ENCODE assay signal across 15 cellular contexts in the genomic region with DNA sequence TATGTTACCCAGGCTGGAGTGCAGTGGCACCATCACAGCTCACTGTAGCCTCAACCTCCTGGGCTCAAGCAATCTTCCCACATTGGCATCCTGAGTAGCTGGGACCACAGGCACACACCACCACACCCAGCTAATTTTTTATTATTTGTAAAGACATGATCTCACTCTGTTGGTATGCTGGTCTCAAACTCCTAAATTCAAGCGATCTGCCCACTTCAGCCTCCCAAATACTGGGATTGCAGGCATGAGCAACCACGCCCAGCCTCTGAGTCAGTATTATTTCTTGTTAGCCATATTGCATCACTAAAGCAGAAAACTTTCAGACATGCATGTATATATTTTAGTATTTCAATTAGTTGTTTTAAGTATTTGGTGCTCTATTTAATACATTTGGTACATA.
DNase-seq lines count a peak whose midpoint lies in the region; ATAC-seq and TF ChIP-seq lines count a peak whose summit lies in the region.
"Had no signal": no experiment of that assay in that cellular context is flagged by ENCODE, and none has a peak within 500 bp of the region (broad histone marks: within the 10 kb centered on the region; RNA-seq: fewer than 3 reads in every experiment).

No MANE protein-coding gene starts in this region.

- no peaks in the 10 kb centered on the region for H3K9me3 ChIP-seq in Caco-2

- no peak overlapping the region for H3K27ac Mint-ChIP-seq in Caco-2 (ENCODE audit: unreplicated experiment)
- H3K27ac Mint-ChIP-seq: natural killer cell had no signal

- H3K36me3 ChIP-seq in BJ (ENCODE audit: control insufficient read depth, insufficient read depth, low read length) (no peaks in the 10 kb centered on the region), Caco-2 (ENCODE audit: control insufficient read depth, insufficient read depth, low read length) (no peaks in the 10 kb centered on the region)

- TF ChIP-seq CTCF in BJ (IDR thresholded peaks at IDR 0.05; ENCODE audit: insufficient read depth, low read depth, low read length) (no peak), choroid plexus epithelial cell (conservative IDR thresholded peaks at IDR 0.05; ENCODE audit: low read depth, low read length) (no peak), dorsolateral prefrontal cortex (IDR thresholded peaks at IDR 0.05 in 54 of 56, conservative IDR thresholded peaks at IDR 0.05 in 2 of 56; ENCODE audit: low read depth in 1 of 56, partially characterized antibody in 56 of 56) (no peak), Caco-2 (IDR thresholded peaks at IDR 0.05; ENCODE audit: insufficient read depth in 1 of 2, low read depth in 1 of 2, low read length in 1 of 2, severe bottlenecking in 1 of 2, unreplicated experiment in 1 of 2) (no peak)

- H3K27ac ChIP-seq in dorsolateral prefrontal cortex, result no peak overlapping the region

- no peak for ATAC-seq in GM21526 (IDR thresholded peaks at IDR 0.05; ENCODE audit: low FRiP score, unreplicated experiment)
- ATAC-seq: activated CD4-positive, CD25-positive, alpha-beta regulatory T cell treated with anti-CD3 and anti-CD28 coated beads, Interleukin-2, amount 50 U/mL, for 24 hours; natural killer cell; stimulated activated naive CD8-positive, alpha-beta T cell treated with anti-CD3 and anti-CD28 coated beads, Interleukin-15, Interleukin-2, amounts not matched to agents 100 U/mL and 50 U/mL, for 24 hours had no signal

- CTCF ChIA-PET in BJ (lab: Yijun Ruan, JAX), result no interaction called here
- CTCF ChIA-PET in Caco-2 (lab: Charles Lee), result no interaction called here

- H3K4me1 ChIP-seq in Caco-2, result no peaks in the 10 kb centered on the region

- POLR2A ChIA-PET in BJ (lab: Charles Lee), result no interaction called here
- POLR2A ChIA-PET in Caco-2 (lab: Charles Lee), result no interaction called here

- H3K4me3 Mint-ChIP-seq in Caco-2 (ENCODE audit: unreplicated experiment), result no peak overlapping the region
- H3K4me3 Mint-ChIP-seq: natural killer cell had no signal

- intact Hi-C loops in dorsolateral prefrontal cortex (cut with DNase I), result no loop called here
- intact Hi-C loops in Caco-2 (cut with micrococcal nuclease; ENCODE audit: unreplicated experiment), result no loop called here

- BruUV-seq in Caco-2 (replicated peaks; lab: Mats Ljungman, UMichigan), result no TSS peak

- peak; percentile 90 for DNase-seq in BJ (ENCODE audit: low read depth)
- peak; percentile 88 for DNase-seq in LHCN-M2 (ENCODE audit: low read depth)
- peak; percentile 80 for DNase-seq in choroid plexus epithelial cell (ENCODE audit: low read depth)
- peak; percentile 42 for DNase-seq in non-pigmented ciliary epithelial cell (ENCODE audit: low read depth)
- DNase-seq in dorsolateral prefrontal cortex, result no peak
- DNase-seq in Caco-2, result no peak
- no peak for DNase-seq in NCI-H2107 (lab: John Stamatoyannopoulos, UW)
- DNase-seq: activated gamma-delta T cell treated with Interleukin-2 at 50 U/mL for 16 hours; Calu3; effector CD8-positive, alpha-beta T cell; natural killer cell; NCI-H2029 treated with DMSO at 0.1 percent for 48 hours; stimulated activated naive CD8-positive, alpha-beta T cell treated with anti-CD3 and anti-CD28 coated beads, Interleukin-15, Interleukin-2, amounts not matched to agents 100 U/mL and 50 U/mL, for 24 hours had no signal

- H3K27me3 Mint-ChIP-seq in Caco-2 (ENCODE audit: insufficient read depth, unreplicated experiment), result no peaks in the 10 kb centered on the region

- H3K4me3 ChIP-seq in BJ (ENCODE audit: low read depth, low read length) (no peak overlapping the region), choroid plexus epithelial cell (ENCODE audit: low read depth, low read length) (no peak overlapping the region), dorsolateral prefrontal cortex (no peak overlapping the region), Caco-2 (ENCODE audit: low read depth, low read length) (no peak overlapping the region)

- no peaks in the 10 kb centered on the region for H3K9me3 Mint-ChIP-seq in Caco-2 (ENCODE audit: unreplicated experiment)

- H3K27me3 ChIP-seq in BJ (ENCODE audit: control insufficient read depth, insufficient read depth, low read length), result no peaks in the 10 kb centered on the region
- no peaks in the 10 kb centered on the region for H3K27me3 ChIP-seq in dorsolateral prefrontal cortex
- no peaks in the 10 kb centered on the region for H3K27me3 ChIP-seq in Caco-2 (replicated peaks; ENCODE audit: control insufficient read depth, insufficient read depth, low read length)

- H3K4me1 Mint-ChIP-seq in Caco-2 (ENCODE audit: low read depth, unreplicated experiment), result no peaks in the 10 kb centered on the region
- H3K4me1 Mint-ChIP-seq: natural killer cell had no signal

- H3K36me3 Mint-ChIP-seq in Caco-2 (ENCODE audit: insufficient read depth, unreplicated experiment), result no peaks in the 10 kb centered on the region
- H3K36me3 Mint-ChIP-seq: natural killer cell had no signal

Comparison
In these comparisons a context has a peak if more than half of its experiments do, and no peak if none do; other contexts are left out.
1. DNase-seq: peak in BJ (single experiment), LHCN-M2 (single experiment), choroid plexus epithelial cell (single experiment) and non-pigmented ciliary epithelial cell (single experiment); none in dorsolateral prefrontal cortex (0 of 10), Caco-2 (0 of 2) and NCI-H2107 (single experiment).